9 cellular contexts compared by ENCODE assay signal in the genomic region with DNA sequence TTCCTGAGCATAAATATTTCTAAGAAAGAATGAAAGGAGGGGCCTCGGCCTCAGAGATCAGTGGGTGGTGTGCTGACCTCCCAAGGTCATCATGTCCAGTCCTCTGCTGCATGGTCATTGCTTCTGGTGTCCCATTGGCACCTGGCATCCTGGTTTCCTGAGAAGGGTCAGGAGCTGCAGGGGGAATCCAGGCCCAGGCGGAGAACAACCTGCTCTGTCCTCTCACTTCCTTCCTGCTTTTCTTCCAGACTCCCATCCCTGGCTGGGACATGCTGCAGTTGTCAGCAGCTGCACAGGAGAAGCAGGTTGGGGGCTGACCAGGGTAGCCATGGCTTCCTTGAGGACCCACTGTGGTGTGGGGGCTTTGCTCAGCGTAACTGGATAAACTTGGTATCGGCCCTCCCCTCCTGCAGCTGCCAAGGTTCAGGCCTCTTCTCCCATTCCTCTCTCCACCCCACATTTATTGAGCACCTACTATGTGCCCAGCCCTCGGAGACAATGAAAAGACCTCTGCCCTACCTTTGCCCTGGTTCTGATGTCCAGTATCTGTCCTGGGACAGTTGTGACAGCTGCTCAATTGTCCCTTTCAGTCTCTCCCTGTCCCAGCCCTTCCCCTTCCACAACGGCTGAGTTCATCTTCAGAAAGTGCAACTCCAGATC.
DNase-seq lines count a peak whose midpoint lies in the region; ATAC-seq and TF ChIP-seq lines count a peak whose summit lies in the region.
"Had no signal": no experiment of that assay in that cellular context is flagged by ENCODE, and none has a peak within 500 bp of the region (broad histone marks: within the 10 kb centered on the region; RNA-seq: fewer than 3 reads in every experiment).

No MANE protein-coding gene starts in this region.

- H4K5ac ChIP-seq in IMR-90 (ENCODE audit: low read depth, low read length) = no peak overlapping the region

- in situ Hi-C loops in IMR-90 (cut with MboI; ENCODE audit: low sequenced_read_pairs) = no loop called here

- H2AK5ac ChIP-seq in IMR-90 (ENCODE audit: low read depth, low read length) = peak overlapping the region; percentile 99

- peak overlapping the region; percentile 61 for H2BK120ac ChIP-seq in IMR-90 (ENCODE audit: low read depth, low read length)

- H3K27me3 ChIP-seq in IMR-90 (ENCODE audit: control insufficient read depth, insufficient read depth, low read length) = no peaks in the 10 kb centered on the region
- no peaks in the 10 kb centered on the region for H3K27me3 ChIP-seq in body of pancreas
- H3K27me3 ChIP-seq in layer of hippocampus (ENCODE audit: control insufficient read depth, insufficient read depth, low read length) = peaks cover 2% of the 10 kb centered on the region
- H3K27me3 ChIP-seq in spleen (replicated peaks in 1 of 7) = peaks cover 0 to 27% (median 0%) of the 10 kb centered on the region in 7 donors

- POLR2A ChIA-PET in IMR-90 (lab: Charles Lee; ENCODE audit: unreplicated experiment) = no interaction called here

- CTCF ChIA-PET in IMR-90 (lab: Yijun Ruan, JAX) = no interaction called here

- H3K14ac ChIP-seq in IMR-90 (replicated peaks; ENCODE audit: low read depth, low read length) = peak overlapping the region; percentile 63

- H3K4me3 ChIP-seq in IMR-90 (ENCODE audit: insufficient read depth, low read depth, low read length) (no peak overlapping the region), body of pancreas (no peak overlapping the region), spleen (peak overlapping the region in 3 of 8 donors; percentile 23 to 57 (median 26))

- no peak overlapping the region for H3K56ac ChIP-seq in IMR-90 (ENCODE audit: extremely low read depth, insufficient read depth, low read length)

- peak overlapping the region; percentile 82 for H2AFZ ChIP-seq in IMR-90 (replicated peaks; ENCODE audit: low read length, poor library complexity)

- H3K9me3 ChIP-seq in IMR-90 (ENCODE audit: control insufficient read depth, insufficient read depth, low read length) (no peaks in the 10 kb centered on the region), body of pancreas (no peaks in the 10 kb centered on the region), spleen (no peaks in the 10 kb centered on the region)

- peak overlapping the region; percentile 21 for H3K27ac ChIP-seq in IMR-90 (ENCODE audit: insufficient read depth, low read length)
- peak overlapping the region; percentile 6 to 81 (median 36) for H3K27ac ChIP-seq in body of pancreas
- H3K27ac ChIP-seq in layer of hippocampus (ENCODE audit: low read depth, low read length) = peak overlapping the region; percentile 80
- H3K27ac ChIP-seq in spleen = peak overlapping the region; percentile 63 to 97 (median 88)

- H4K91ac ChIP-seq in IMR-90 (ENCODE audit: insufficient read depth, low read depth, low read length) = peak overlapping the region; percentile 76

- peak overlapping the region; percentile 63 for H2AK9ac ChIP-seq in IMR-90 (replicated peaks; ENCODE audit: low read depth, low read length, poor library complexity)

- WGBS in IMR-90 (ENCODE audit: extremely low coverage in 2 of 2, insufficient read length in 1 of 2), 2 experiments = 67% methylated on average over 1 of the region's 6 CpGs; no CpG with 5 or more reads in 1 of the 2 experiments
- 67 to 69% methylated on average over 6 of the region's 6 CpGs for WGBS in body of pancreas, 2 donors
- WGBS in spleen, 5 donors = 46 to 63% (median 55%) methylated on average over 6 of the region's 6 CpGs

- peaks cover 12% of the 10 kb centered on the region for H3K9me1 ChIP-seq in IMR-90 (ENCODE audit: insufficient read depth, low read length)

- peaks cover 0 to 6% of the 10 kb centered on the region in 2 experiments; a peak in 1 of 4 replicates for H3K79me1 ChIP-seq in IMR-90 (ENCODE audit: low read depth in 1 of 2, low read length in 2 of 2)

- DNase-seq in IMR-90 = no peak
- DNase-seq in body of pancreas = no peak
- peak; percentile 44 for DNase-seq in spleen
- DNase-seq in KG1 (lab: John Stamatoyannopoulos, UW) = no peak
- DNase-seq in DMS 273 treated with DMSO at 0.1 percent for 48 hours (lab: John Stamatoyannopoulos, UW) = no peak

- H3K4me2 ChIP-seq in IMR-90 (ENCODE audit: low read depth, low read length) = no peak overlapping the region

- H3K4me1 ChIP-seq in IMR-90 (ENCODE audit: control insufficient read depth, insufficient read depth, low read length) (peaks cover 11% of the 10 kb centered on the region), body of pancreas (peaks cover 20% of the 10 kb centered on the region), spleen (peaks cover 8 to 92% (median 56%) of the 10 kb centered on the region in 6 donors)

- H3K9ac ChIP-seq in IMR-90 (ENCODE audit: low read depth, low read length) = no peak overlapping the region

- no peaks in the 10 kb centered on the region for H3K36me3 ChIP-seq in IMR-90 (ENCODE audit: control insufficient read depth, insufficient read depth, low read length)
- H3K36me3 ChIP-seq in body of pancreas (replicated peaks in 1 of 2; ENCODE audit: insufficient read depth in 1 of 2, low read depth in 2 of 2) = no peaks in the 10 kb centered on the region
- no peaks in the 10 kb centered on the region for H3K36me3 ChIP-seq in spleen

- peak overlapping the region; percentile 48 for H3K23ac ChIP-seq in IMR-90 (ENCODE audit: low read depth, low read length)

- dilution Hi-C loops in IMR-90 (cut with HindIII; ENCODE audit: low sequenced_read_pairs, unreplicated experiment) = no loop called here

- intact Hi-C loops in IMR-90 (cut with micrococcal nuclease) (no loop called here), body of pancreas (cut with DNase I) (no loop called here), spleen (cut with DNase I; ENCODE audit: low total_unique reads) (no loop called here)

- H2BK20ac ChIP-seq in IMR-90 (ENCODE audit: low read depth, low read length) = peak overlapping the region; percentile 82

- no peak for TF ChIP-seq POLR2A in IMR-90 (IDR thresholded peaks at IDR 0.05; ENCODE audit: low read depth, low read length)
- TF ChIP-seq POLR2A in body of pancreas (IDR thresholded peaks at IDR 0.05) = peak in 1 of 3 donors; percentile 6
- TF ChIP-seq POLR2A in spleen (IDR thresholded peaks at IDR 0.05) = no peak
- TF ChIP-seq POLR2A in GM18505 (IDR thresholded peaks at IDR 0.05; ENCODE audit: borderline replicate concordance, extremely low read depth, insufficient read depth, insufficient read length) = no peak

- H4K20me1 ChIP-seq in IMR-90 (ENCODE audit: insufficient read depth, low read length) = no peaks in the 10 kb centered on the region; the same call in 1 of the 2 replicates

- no peak for TF ChIP-seq CTCF in IMR-90 (conservative IDR thresholded peaks at IDR 0.05; ENCODE audit: low read depth, low read length)
- TF ChIP-seq CTCF in body of pancreas (IDR thresholded peaks at IDR 0.05) = no peak
- TF ChIP-seq CTCF in spleen (IDR thresholded peaks at IDR 0.05 in 8 of 11, conservative IDR thresholded peaks at IDR 0.05 in 3 of 11) = no peak

- H4K8ac ChIP-seq in IMR-90 (ENCODE audit: low read depth in 2 of 2, low read length in 2 of 2) = peak overlapping the region; percentile 4 to 47; a peak in 3 of 4 replicates

- H3K18ac ChIP-seq in IMR-90 (ENCODE audit: low read depth, low read length) = peak overlapping the region; percentile 46

- H2BK15ac ChIP-seq in IMR-90 (ENCODE audit: low read depth, low read length) = peak overlapping the region; percentile 53; the same call in 2 of the 3 replicates

- no TSS peak for BruUV-seq in IMR-90 (replicated peaks; lab: Mats Ljungman, UMichigan)

- ATAC-seq in IMR-90 (ENCODE audit: low read depth) (no peak), body of pancreas (no peak), HG03139 (IDR thresholded peaks at IDR 0.05; ENCODE audit: unreplicated experiment) (no peak), GM18505 (IDR thresholded peaks at IDR 0.05; ENCODE audit: unreplicated experiment) (no peak)
- ATAC-seq: naive thymus-derived CD8-positive, alpha-beta T cell had no signal

- H3K4ac ChIP-seq in IMR-90 (ENCODE audit: low read depth, low read length) = peak overlapping the region; percentile 82

- peak overlapping the region; percentile 0 for H2BK5ac ChIP-seq in IMR-90 (ENCODE audit: low read depth, low read length, poor library complexity, severe bottlenecking)

- TF ChIP-seq RAD21 in IMR-90 (IDR thresholded peaks at IDR 0.05; ENCODE audit: low read length) = no peak

TF ChIP-seq in IMR-90, 13 proteins besides CTCF, POLR2A, EP300 and RAD21:
- TF ChIP-seq MAZ (IDR thresholded peaks at IDR 0.05; ENCODE audit: borderline replicate concordance, low read depth, low read length) (no peak), FOS (IDR thresholded peaks at IDR 0.05; ENCODE audit: low read depth, low read length) (no peak), NFE2L2 (IDR thresholded peaks at IDR 0.05; ENCODE audit: low read depth, low read length) (no peak), CHD1 (IDR thresholded peaks at IDR 0.05; ENCODE audit: low read depth, low read length) (no peak), CEBPB (IDR thresholded peaks at IDR 0.05; ENCODE audit: low read depth, low read length) (no peak), BHLHE40 (IDR thresholded peaks at IDR 0.05; ENCODE audit: low read depth, low read length) (no peak), SMC3 (IDR thresholded peaks at IDR 0.05; ENCODE audit: low read depth, low read length) (no peak), MXI1 (IDR thresholded peaks at IDR 0.05; ENCODE audit: borderline replicate concordance, low read depth, low read length) (no peak), RFX5 (IDR thresholded peaks at IDR 0.05; ENCODE audit: low read depth, low read length) (no peak), RCOR1 (IDR thresholded peaks at IDR 0.05; ENCODE audit: insufficient replicate concordance, low read length) (no peak)

Comparison
In these comparisons a context has a peak if more than half of its experiments do, and no peak if none do; other contexts are left out.
1. H3K27ac ChIP-seq: peak in every context shown above with its lines; median percentile 88 in spleen; 80 in layer of hippocampus; 36 in body of pancreas; 21 in IMR-90.